15 cellular contexts compared by ENCODE assay signal in the genomic region with DNA sequence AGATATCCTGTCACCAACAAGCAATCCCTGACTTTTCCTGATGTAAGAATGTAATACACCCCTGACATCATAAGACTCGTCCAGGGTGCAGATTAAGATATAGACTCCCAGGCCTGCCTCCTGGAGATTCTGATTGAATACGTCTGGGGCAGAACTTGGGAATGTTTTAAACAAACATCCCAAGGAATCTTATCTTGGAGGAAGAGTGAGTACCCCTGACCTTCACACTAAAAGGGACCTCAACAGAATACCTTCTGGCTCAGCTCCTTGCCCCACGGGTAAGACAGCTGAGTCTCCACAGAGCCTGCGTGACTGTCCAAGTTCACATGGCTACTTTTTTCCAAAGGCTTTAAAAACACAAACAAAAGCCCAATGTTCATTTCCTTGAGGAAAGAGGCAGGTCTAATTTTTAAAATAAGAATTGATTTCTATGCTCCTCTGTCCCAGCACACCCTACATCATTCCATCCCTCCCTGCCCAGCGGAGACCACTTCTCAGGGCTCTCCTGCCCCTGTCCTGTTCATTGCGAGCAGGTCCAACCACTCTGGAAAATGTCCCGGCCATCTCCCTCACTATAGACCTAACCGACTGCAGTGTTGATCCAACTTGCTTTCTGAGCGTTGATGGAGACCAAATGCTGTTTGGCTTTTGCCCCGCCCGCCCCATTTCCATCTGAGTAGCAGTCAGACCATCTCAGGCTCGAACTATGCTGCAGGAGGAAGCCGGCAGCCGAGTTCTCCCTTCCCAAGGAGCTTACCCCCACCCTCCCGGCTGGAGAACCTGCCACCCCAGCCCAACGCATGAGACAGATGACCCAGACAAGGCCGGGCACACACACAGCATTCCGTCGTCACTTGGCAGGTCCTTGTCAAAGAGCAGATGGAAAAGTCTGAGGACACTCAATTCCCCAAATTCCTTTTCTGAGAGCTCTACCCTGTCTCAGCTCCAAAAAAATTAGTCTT. TPM values are rescaled to one million over a fixed set of nuclear protein-coding genes. Genes with fewer than 3 reads are reported as not detected.
DNase-seq lines count a peak whose midpoint lies in the region; ATAC-seq and TF ChIP-seq lines count a peak whose summit lies in the region.
"Had no signal": no experiment of that assay in that cellular context is flagged by ENCODE, and none has a peak within 500 bp of the region (broad histone marks: within the 10 kb centered on the region; RNA-seq: fewer than 3 reads in every experiment).

No MANE protein-coding gene starts in this region.

- H2AFZ ChIP-seq in fibroblast of lung (ENCODE audit: low read length): no peak overlapping the region

- H3K56ac ChIP-seq in mesendoderm (ENCODE audit: low read length): no peak overlapping the region

- no peaks in the 10 kb centered on the region for H3K9me3 Mint-ChIP-seq in natural killer cell
- H3K9me3 Mint-ChIP-seq: activated CD4-positive, alpha-beta T cell treated with anti-CD3 and anti-CD28 coated beads, Interleukin-2, amount 10 ng/mL, durations not matched to agents 24 days and 14 days; T-helper 2 cell treated with Interferon-gamma antibody and Interleukin-4, amounts not matched to agents 5 μg/mL and 100 μg/mL, for 36 hours had no signal

- no peak overlapping the region for H2BK15ac ChIP-seq in mesendoderm (replicated peaks; ENCODE audit: low read depth)

- H4K8ac ChIP-seq in mesendoderm (ENCODE audit: low read depth, low read length): no peak overlapping the region

- no peak overlapping the region for H3K4ac ChIP-seq in mesendoderm (ENCODE audit: low read depth, low read length)

- no peak overlapping the region for H2AK5ac ChIP-seq in mesendoderm (ENCODE audit: low read length)

- H3K23ac ChIP-seq in mesendoderm (ENCODE audit: low read length): no peak overlapping the region

- ATAC-seq in lung (ENCODE audit: insufficient read depth, low FRiP score): peak; percentile 19
- no peak for ATAC-seq in natural killer cell

- H3K79me2 ChIP-seq in fibroblast of lung (ENCODE audit: control insufficient read depth, insufficient read depth, low read length) (no peaks in the 10 kb centered on the region), mesendoderm (ENCODE audit: control insufficient read depth, insufficient read depth, low read length) (no peaks in the 10 kb centered on the region)

- POLR2A ChIA-PET in HEK293 (lab: Yijun Ruan, JAX): no interaction called here

- H3K4me3 Mint-ChIP-seq in natural killer cell: no peak overlapping the region
- H3K4me3 Mint-ChIP-seq: activated CD4-positive, alpha-beta T cell treated with anti-CD3 and anti-CD28 coated beads, Interleukin-2, amount 10 ng/mL, durations not matched to agents 24 days and 14 days; T-helper 2 cell treated with Interferon-gamma antibody and Interleukin-4, amounts not matched to agents 5 μg/mL and 100 μg/mL, for 36 hours had no signal

- peaks cover 7% of the 10 kb centered on the region for H3K9me3 ChIP-seq in HEK293 (ENCODE audit: control insufficient read depth, insufficient read depth, low read depth, low read length)
- no peaks in the 10 kb centered on the region for H3K9me3 ChIP-seq in fibroblast of lung (ENCODE audit: control insufficient read depth, insufficient read depth, low read depth, low read length)
- peaks cover 0 to 4% of the 10 kb centered on the region in 2 donors for H3K9me3 ChIP-seq in lung (ENCODE audit: control insufficient read depth in 2 of 2, insufficient read depth in 1 of 2, low read length in 1 of 2)
- H3K9me3 ChIP-seq in tibial artery: no peaks in the 10 kb centered on the region
- H3K9me3 ChIP-seq: breast epithelium had no signal

- DNase-seq in fibroblast of lung (ENCODE audit: low read depth in 2 of 2) (peak; percentile 48 to 77), lung (ENCODE audit: low spot score) (peak; percentile 42), tibial artery (peak; percentile 61 to 83), hippocampal formation (lab: John Stamatoyannopoulos, UW) (no peak), mesendoderm (no peak), GOT3 (lab: John Stamatoyannopoulos, UW) (no peak), natural killer cell (no peak)
- DNase-seq: activated CD4-positive, alpha-beta T cell treated with anti-CD3 and anti-CD28 coated beads, Interleukin-2, amount 10 ng/mL, durations not matched to agents 24 days and 14 days; activated effector memory CD4-positive, alpha-beta T cell treated with anti-CD3 and anti-CD28 coated beads, Interleukin-2, amount 50 U/mL, for 16 hours; COR-L47; NCI-H1417; NCI-H510A had no signal

- H2BK120ac ChIP-seq in mesendoderm (ENCODE audit: low read depth, low read length): no peak overlapping the region

- peaks cover 29% of the 10 kb centered on the region for H3K4me1 ChIP-seq in HEK293 (ENCODE audit: control insufficient read depth, insufficient read depth, low read length)
- no peaks in the 10 kb centered on the region for H3K4me1 ChIP-seq in fibroblast of lung (ENCODE audit: control insufficient read depth, extremely low read depth, insufficient read depth, low read length)
- peaks cover 0 to 6% of the 10 kb centered on the region in 2 donors for H3K4me1 ChIP-seq in lung (ENCODE audit: control insufficient read depth in 2 of 2, insufficient read depth in 2 of 2, low read length in 2 of 2)
- H3K4me1 ChIP-seq in tibial artery: peaks cover 0 to 80% (median 35%) of the 10 kb centered on the region in 4 donors
- peaks cover 3% of the 10 kb centered on the region for H3K4me1 ChIP-seq in mesendoderm (ENCODE audit: control insufficient read depth, low read depth, low read length)
- H3K4me1 ChIP-seq: breast epithelium had no signal

- no peak overlapping the region for H3K4me3 ChIP-seq in HEK293 (ENCODE audit: low read depth, low read length)
- no peak overlapping the region for H3K4me3 ChIP-seq in fibroblast of lung (replicated peaks in 1 of 4; ENCODE audit: control extremely low read depth in 1 of 4, insufficient read depth in 1 of 4, low read depth in 3 of 4, low read length in 4 of 4)
- no peak overlapping the region for H3K4me3 ChIP-seq in lung
- H3K4me3 ChIP-seq in tibial artery: peak overlapping the region; percentile 16 to 32
- H3K4me3 ChIP-seq in mesendoderm (ENCODE audit: low read length): no peak overlapping the region
- H3K4me3 ChIP-seq: breast epithelium had no signal

- H3K79me1 ChIP-seq in mesendoderm (ENCODE audit: low read length): no peaks in the 10 kb centered on the region

- H3K9ac ChIP-seq in fibroblast of lung (ENCODE audit: insufficient read depth, low read length) (no peak overlapping the region), mesendoderm (ENCODE audit: low read length) (no peak overlapping the region)

- peak overlapping the region; percentile 49; the same call in 1 of the 2 replicates for H3K27ac ChIP-seq in HEK293 (ENCODE audit: extremely low read depth, low read depth, low read length)
- H3K27ac ChIP-seq in fibroblast of lung (ENCODE audit: insufficient read depth, low read length): no peak overlapping the region
- peak overlapping the region in 1 of 2 donors; percentile 80 for H3K27ac ChIP-seq in lung (ENCODE audit: low read depth in 1 of 2, low read length in 1 of 2)
- peak overlapping the region; percentile 84 to 87 for H3K27ac ChIP-seq in tibial artery
- H3K27ac ChIP-seq in mesendoderm (ENCODE audit: low read depth, low read length): no peak overlapping the region

- no peaks in the 10 kb centered on the region for H3K36me3 Mint-ChIP-seq in natural killer cell

- intact Hi-C loops in tibial artery (cut with DNase I; ENCODE audit: low total_unique reads) (no loop called here), natural killer cell (cut with micrococcal nuclease) (no loop called here)

- no peaks in the 10 kb centered on the region for H4K20me1 ChIP-seq in fibroblast of lung (ENCODE audit: control insufficient read depth, extremely low read depth, insufficient read depth, low read length)

- TF ChIP-seq CTCF in HEK293 (tag by site-specific recombination; IDR thresholded peaks at IDR 0.05): no peak
- no peak for TF ChIP-seq CTCF in fibroblast of lung (conservative IDR thresholded peaks at IDR 0.05 in 1 of 2, IDR thresholded peaks at IDR 0.05 in 1 of 2; ENCODE audit: low read depth in 1 of 2, low read length in 2 of 2)
- TF ChIP-seq CTCF in lung (IDR thresholded peaks at IDR 0.05; ENCODE audit: control extremely low read depth, extremely low read depth): no peak
- TF ChIP-seq CTCF in tibial artery (IDR thresholded peaks at IDR 0.05): no peak
- TF ChIP-seq CTCF in natural killer cell (IDR thresholded peaks at IDR 0.05): no peak

- H3K4me2 ChIP-seq in fibroblast of lung (ENCODE audit: extremely low read depth, insufficient read depth, low read length) (peak overlapping the region; percentile 48), mesendoderm (ENCODE audit: low read length) (no peak overlapping the region)

- 56 to 79% methylated on average over 19 of the region's 19 CpGs for whole genome bisulfite sequencing in lung, 2 donors
- WGBS in mesendoderm (ENCODE audit: extremely low coverage, insufficient coverage, low lambda C conversion rate): no CpG with 5 or more reads among the region's 19 CpGs

- no peaks in the 10 kb centered on the region for H3K4me1 Mint-ChIP-seq in natural killer cell
- H3K4me1 Mint-ChIP-seq: activated CD4-positive, alpha-beta T cell treated with anti-CD3 and anti-CD28 coated beads, Interleukin-2, amount 10 ng/mL, durations not matched to agents 24 days and 14 days had no signal

- H3K36me3 ChIP-seq in HEK293 (ENCODE audit: control insufficient read depth in 2 of 2, insufficient read depth in 1 of 2, low read length in 2 of 2) (no peaks in the 10 kb centered on the region), fibroblast of lung (ENCODE audit: control insufficient read depth, insufficient read depth, low read length) (no peaks in the 10 kb centered on the region), lung (ENCODE audit: control insufficient read depth in 2 of 2, insufficient read depth in 2 of 2, low read length in 2 of 2) (no peaks in the 10 kb centered on the region), tibial artery (no peaks in the 10 kb centered on the region), mesendoderm (ENCODE audit: control insufficient read depth, insufficient read depth, low read length) (no peaks in the 10 kb centered on the region)
- H3K36me3 ChIP-seq: breast epithelium had no signal

- H3K27me3 Mint-ChIP-seq in natural killer cell (ENCODE audit: low read depth in 2 of 2): peaks cover 9 to 15% of the 10 kb centered on the region in 2 donors

- no peak overlapping the region for H3K27ac Mint-ChIP-seq in natural killer cell
- H3K27ac Mint-ChIP-seq: activated CD4-positive, alpha-beta T cell treated with anti-CD3 and anti-CD28 coated beads, Interleukin-2, amount 10 ng/mL, durations not matched to agents 24 days and 14 days; T-helper 2 cell treated with Interferon-gamma antibody and Interleukin-4, amounts not matched to agents 5 μg/mL and 100 μg/mL, for 36 hours had no signal

- H2BK5ac ChIP-seq in mesendoderm (ENCODE audit: low read length): no peak overlapping the region

- no peak overlapping the region for H4K5ac ChIP-seq in mesendoderm (ENCODE audit: low read length)

- CTCF ChIA-PET in HEK293 (lab: Yijun Ruan, JAX): interaction anchor here (0.6 to 1.1 kb wide), 2 partner anchors 15 to 74 kb away, joined by 3 to 4 read pairs; no protein-coding TSS in a partner anchor

- H3K18ac ChIP-seq in mesendoderm (ENCODE audit: low read length): no peak overlapping the region

- no peaks in the 10 kb centered on the region for H3K27me3 ChIP-seq in fibroblast of lung (ENCODE audit: control insufficient read depth, insufficient read depth, low read length)
- no peaks in the 10 kb centered on the region for H3K27me3 ChIP-seq in lung (ENCODE audit: control insufficient read depth, insufficient read depth)
- no peaks in the 10 kb centered on the region for H3K27me3 ChIP-seq in tibial artery
- H3K27me3 ChIP-seq in mesendoderm (ENCODE audit: insufficient read depth, low read length, poor library complexity): no peaks in the 10 kb centered on the region
- H3K27me3 ChIP-seq: breast epithelium had no signal

RNA-seq across cellular contexts. Expression of a gene that starts 44.1 kb away (rescaled TPM):
- total RNA-seq in fibroblast of lung (100 and 104 TPM in 2 replicates), lung (100 to 1,000 TPM in 1 of 2 donors, 10 to 100 TPM in 1; 73.4 to 194 TPM), natural killer cell (1 to 10 TPM in 2 of 3 donors, under 1 TPM in 1; 0.28 to 1.5 (median 1.0) TPM)
- polyA plus RNA-seq in fibroblast of lung (54.6 and 66.2 TPM in 2 replicates), lung (10 to 100 TPM in 1 of 2 donors, 1 to 10 TPM in 1; 9.6 to 16.0 TPM)
- 56.2 and 63.6 TPM in 2 replicates for polyA plus RNA-seq in fibroblast of lung (2012)
- 41.7 and 72.3 TPM in 2 replicates for polyA minus RNA-seq in fibroblast of lung (ENCODE audit: low replicate concordance)
- polyA plus RNA-seq in mesendoderm (2013, experiment 1 of 2): 90.4 TPM
- polyA plus RNA-seq in mesendoderm (2013, experiment 2 of 2): 88.2 TPM

Comparison
In these comparisons a context has a peak if more than half of its experiments do, and no peak if none do; other contexts are left out.
1. H3K27ac ChIP-seq: peak in HEK293 (single experiment) and tibial artery (2 of 2); none in fibroblast of lung (single experiment) and mesendoderm (single experiment).
2. H3K4me3 ChIP-seq: peak in tibial artery (2 of 2); none in HEK293 (single experiment), fibroblast of lung (0 of 4), lung (single experiment) and mesendoderm (single experiment).
3. DNase-seq: peak in fibroblast of lung (2 of 2), lung (single experiment) and tibial artery (2 of 2); none in hippocampal formation (0 of 2), mesendoderm (single experiment), GOT3 (single experiment) and natural killer cell (single experiment).
4. RNA of a gene that starts 44.1 kb away (total RNA-seq): 73.4 to 194 TPM in lung and 100 to 104 TPM in fibroblast of lung; 0.28 to 1.5 TPM in natural killer cell; every median in the first group is over 10 times any median in the second.